ENCODE assay signal across 8 cellular contexts in genomic region chr6:37516076-37516919, GRCh38. TPM values are rescaled to one million over a fixed set of nuclear protein-coding genes. Genes with fewer than 3 reads are reported as not detected.
A peak's percentile ranks its signal among the peaks of the same experiment; 100 is the strongest.
DNase-seq lines count a peak whose midpoint lies in the region; ATAC-seq and TF ChIP-seq lines count a peak whose summit lies in the region.

No MANE protein-coding gene starts in this region.

- H3K36me3 ChIP-seq in left lung: no peaks in the 10 kb centered on the region

- peaks cover 0 to 11% of the 10 kb centered on the region in 2 donors for H3K4me1 ChIP-seq in left lung

- no peak for DNase-seq in Right ventricle myocardium inferior (ENCODE audit: missing footprints)
- DNase-seq in cardiac septum (ENCODE audit: low spot score): no peak
- DNase-seq in SK-N-DZ (ENCODE audit: low spot score): peak; percentile 53
- DNase-seq in activated naive CD4-positive, alpha-beta T cell treated with anti-CD3 and anti-CD28 coated beads, Interleukin-2, amount 10 ng/mL, durations not matched to agents 7 days and 5 days: peak; percentile 95
- DNase-seq in left lung: peak; percentile 40 to 82
- peak; percentile 62 to 75 for DNase-seq in stimulated activated CD8-positive, alpha-beta memory T cell treated with anti-CD3 and anti-CD28 coated beads, Interleukin-2, amount 100 ng/mL, for 1 hour (ENCODE audit: low read depth in 2 of 2)

- H3K9me3 ChIP-seq in left lung: no peaks in the 10 kb centered on the region

- TF ChIP-seq RAD21 in Ishikawa (IDR thresholded peaks at IDR 0.05; ENCODE audit: low read depth): no peak

- H3K4me1 Mint-ChIP-seq in activated naive CD4-positive, alpha-beta T cell treated with anti-CD3 and anti-CD28 coated beads, Interleukin-2, amount 10 ng/mL, durations not matched to agents 7 days and 5 days: peaks cover 73% of the 10 kb centered on the region

- no peaks in the 10 kb centered on the region for H3K36me3 Mint-ChIP-seq in activated naive CD4-positive, alpha-beta T cell treated with anti-CD3 and anti-CD28 coated beads, Interleukin-2, amount 10 ng/mL, durations not matched to agents 7 days and 5 days

- H3K27me3 ChIP-seq in left lung: peaks cover 7 to 70% of the 10 kb centered on the region in 2 donors

- H3K4me3 ChIP-seq in left lung: no peak overlapping the region

- ATAC-seq in Right ventricle myocardium inferior: peak; percentile 41
- peak; percentile 87 for ATAC-seq in left lung
- no peak for ATAC-seq in HG03565 (IDR thresholded peaks at IDR 0.05; ENCODE audit: unreplicated experiment)

- TF ChIP-seq EP300 in Ishikawa (IDR thresholded peaks at IDR 0.05; ENCODE audit: borderline replicate concordance): no peak

- CTCF ChIA-PET in activated naive CD4-positive, alpha-beta T cell treated with anti-CD3 and anti-CD28 coated beads, Interleukin-2, amount 10 ng/mL, durations not matched to agents 7 days and 5 days (lab: Charles Lee): interaction anchor here (0.9 to 3.9 kb wide), 10 partner anchors 8 to 181 kb away, joined by 3 to 34 read pairs (median 4); partner anchors contain the start of gene MDGA1

- H3K27me3 Mint-ChIP-seq in activated naive CD4-positive, alpha-beta T cell treated with anti-CD3 and anti-CD28 coated beads, Interleukin-2, amount 10 ng/mL, durations not matched to agents 7 days and 5 days: peaks cover 10% of the 10 kb centered on the region

- peak overlapping the region; percentile 82 for H3K4me3 Mint-ChIP-seq in activated naive CD4-positive, alpha-beta T cell treated with anti-CD3 and anti-CD28 coated beads, Interleukin-2, amount 10 ng/mL, durations not matched to agents 7 days and 5 days

- H3K27ac Mint-ChIP-seq in activated naive CD4-positive, alpha-beta T cell treated with anti-CD3 and anti-CD28 coated beads, Interleukin-2, amount 10 ng/mL, durations not matched to agents 7 days and 5 days: peak overlapping the region; percentile 98

- no peak for TF ChIP-seq CTCF in left lung (IDR thresholded peaks at IDR 0.05)

- no peaks in the 10 kb centered on the region for H3K9me3 Mint-ChIP-seq in activated naive CD4-positive, alpha-beta T cell treated with anti-CD3 and anti-CD28 coated beads, Interleukin-2, amount 10 ng/mL, durations not matched to agents 7 days and 5 days

- H3K27ac ChIP-seq in left lung: peak overlapping the region in 1 of 2 donors; percentile 35

- intact Hi-C loops in Right ventricle myocardium inferior (cut with DNase I): no loop called here
- intact Hi-C loops in cardiac septum (cut with DNase I): no loop called here
- intact Hi-C loops in left lung (cut with DNase I): no loop called here

TF ChIP-seq in Ishikawa, 13 proteins besides CTCF, POLR2A, EP300 and RAD21:
- TF ChIP-seq NFIC (IDR thresholded peaks at IDR 0.05) (peak; percentile 59; the same call in 1 of the 2 replicates), TCF12 (IDR thresholded peaks at IDR 0.05; ENCODE audit: low read depth) (no peak), USF1 (IDR thresholded peaks at IDR 0.05) (peak; percentile 73)
TF ChIP-seq in Ishikawa: peak in this region for 2.

RNA-seq across cellular contexts. Expression of gene CCDC167, which starts 16.6 kb away (rescaled TPM):
- total RNA-seq in Right ventricle myocardium inferior: 27.1 TPM
- 28.0 TPM for total RNA-seq in cardiac septum
- polyA plus RNA-seq in SK-N-DZ (2014; cell fraction: cytosol; rRNA removed): 87.4 and 127 TPM in 2 replicates
- 104 and 118 TPM in 2 replicates for polyA plus RNA-seq in SK-N-DZ (2014; cell fraction: nucleus; rRNA removed)
- 10 to 100 TPM; 18.2 to 21.5 TPM for total RNA-seq in left lung

Comparison
In these comparisons a context has a peak if more than half of its experiments do, and no peak if none do; other contexts are left out.
1. DNase-seq: peak in SK-N-DZ (single experiment), activated naive CD4-positive, alpha-beta T cell treated with anti-CD3 and anti-CD28 coated beads, Interleukin-2, amount 10 ng/mL, durations not matched to agents 7 days and 5 days (single experiment), left lung (2 of 2) and stimulated activated CD8-positive, alpha-beta memory T cell treated with anti-CD3 and anti-CD28 coated beads, Interleukin-2, amount 100 ng/mL, for 1 hour (2 of 2); none in Right ventricle myocardium inferior (single experiment) and cardiac septum (single experiment).